ENCODE assay signal across 12 cellular contexts in genomic region chr16:7313170-7313569, GRCh38. TPM values are rescaled to one million over a fixed set of nuclear protein-coding genes. Genes with fewer than 3 reads are reported as not detected.
DNase-seq lines count a peak whose midpoint lies in the region; ATAC-seq and TF ChIP-seq lines count a peak whose summit lies in the region.
"Had no signal": no experiment of that assay in that cellular context is flagged by ENCODE, and none has a peak within 500 bp of the region (broad histone marks: within the 10 kb centered on the region; RNA-seq: fewer than 3 reads in every experiment).

No MANE protein-coding gene starts in this region.

- no peak overlapping the region for H2BK15ac ChIP-seq in mesenchymal stem cell (ENCODE audit: low read depth, poor library complexity, severe bottlenecking)

- H3K4me2 ChIP-seq in HCT116 (ENCODE audit: low read length) (no peak overlapping the region), mesenchymal stem cell (ENCODE audit: low read length, poor library complexity, severe bottlenecking) (no peak overlapping the region)

- H2BK120ac ChIP-seq in mesenchymal stem cell (ENCODE audit: low read depth, low read length): no peak overlapping the region

- H3K27me3 ChIP-seq in HCT116 (ENCODE audit: insufficient read depth, low read length) (no peaks in the 10 kb centered on the region), kidney epithelial cell (ENCODE audit: control insufficient read depth, insufficient read depth, low read length) (no peaks in the 10 kb centered on the region), lower lobe of right lung (ENCODE audit: low read depth) (peaks cover 11% of the 10 kb centered on the region), mesenchymal stem cell (ENCODE audit: control insufficient read depth in 1 of 2, insufficient read depth in 1 of 2, low read length in 2 of 2) (no peaks in the 10 kb centered on the region)
- H3K27me3 ChIP-seq: colonic mucosa had no signal

- BruUV-seq in HCT116 (replicated peaks; lab: Mats Ljungman, UMichigan): no TSS peak

- no peak overlapping the region for H3K9ac ChIP-seq in HCT116 (ENCODE audit: low read length)
- no peak overlapping the region for H3K9ac ChIP-seq in mesenchymal stem cell (ENCODE audit: low read length)

- no peak overlapping the region for H3K27ac Mint-ChIP-seq in T-helper 2 cell treated with Interferon-gamma antibody and Interleukin-4, amounts not matched to agents 5 μg/mL and 100 μg/mL, for 36 hours

- ATAC-seq in HCT116 (no peak), lower lobe of right lung (no peak)

- H3K14ac ChIP-seq in mesenchymal stem cell (ENCODE audit: low read length in 2 of 2): no peak overlapping the region

- H3K27me3 Mint-ChIP-seq in T-helper 2 cell treated with Interferon-gamma antibody and Interleukin-4, amounts not matched to agents 5 μg/mL and 100 μg/mL, for 36 hours (ENCODE audit: low read depth): no peaks in the 10 kb centered on the region

- no peak overlapping the region for H2AK5ac ChIP-seq in mesenchymal stem cell (ENCODE audit: low read length, severe bottlenecking)

- H3K4me3 ChIP-seq in AG09309 (ENCODE audit: control insufficient read depth, low read depth, low read length) (no peak overlapping the region), HCT116 (replicated peaks in 1 of 2; ENCODE audit: low read depth in 1 of 2, low read length in 2 of 2) (no peak overlapping the region), kidney epithelial cell (ENCODE audit: low read depth, low read length) (no peak overlapping the region), lower lobe of right lung (no peak overlapping the region), mesenchymal stem cell (ENCODE audit: insufficient read depth in 1 of 2, low read depth in 1 of 2, low read length in 2 of 2) (no peak overlapping the region)
- H3K4me3 ChIP-seq: colonic mucosa had no signal

- H3K36me3 Mint-ChIP-seq in T-helper 2 cell treated with Interferon-gamma antibody and Interleukin-4, amounts not matched to agents 5 μg/mL and 100 μg/mL, for 36 hours (ENCODE audit: low read depth): no peaks in the 10 kb centered on the region

- in situ Hi-C loops in SK-MEL-5 (cut with HindIII; ENCODE audit: low pct_unique_long_range_greater_than_20kb, low sequenced_read_pairs): no loop called here

- no peaks in the 10 kb centered on the region for H3K79me1 ChIP-seq in mesenchymal stem cell (replicated peaks; ENCODE audit: low read length, poor library complexity, severe bottlenecking)

- H4K8ac ChIP-seq in mesenchymal stem cell (ENCODE audit: low read length): no peak overlapping the region

- no peak overlapping the region for H3K18ac ChIP-seq in mesenchymal stem cell (ENCODE audit: low read depth in 1 of 2, low read length in 2 of 2)

- POLR2A ChIA-PET in HCT116 (lab: Charles Lee): no interaction called here

- TF ChIP-seq CTCF in AG09309 (IDR thresholded peaks at IDR 0.05; ENCODE audit: control insufficient read depth, insufficient read depth, low read depth, low read length, missing control alignments) (peak; percentile 15), HCT116 (IDR thresholded peaks at IDR 0.05 in 2 of 3, conservative IDR thresholded peaks at IDR 0.05 in 1 of 3; ENCODE audit: borderline replicate concordance in 1 of 3, insufficient read depth in 1 of 3, low read depth in 2 of 3, low read length in 2 of 3) (peak in 2 of 3 experiments; percentile 26 to 34; a peak in 2 of 6 replicates), kidney epithelial cell (IDR thresholded peaks at IDR 0.05; ENCODE audit: insufficient read depth, low read length, poor library complexity, severe bottlenecking) (peak; percentile 53), lower lobe of right lung (IDR thresholded peaks at IDR 0.05) (no peak)

- H2BK5ac ChIP-seq in mesenchymal stem cell (ENCODE audit: low read depth, low read length, poor library complexity, severe bottlenecking): no peak overlapping the region

- no peak overlapping the region for H3K4me3 Mint-ChIP-seq in T-helper 2 cell treated with Interferon-gamma antibody and Interleukin-4, amounts not matched to agents 5 μg/mL and 100 μg/mL, for 36 hours

- RAD21 ChIA-PET in HCT116 (lab: Charles Lee; ENCODE audit: low non-redundant PET in 1 of 2, low total read pairs in 2 of 2, uncharacterized antibody in 2 of 2, unreplicated experiment in 2 of 2): no interaction called here

- DNase-seq in AG09309 (ENCODE audit: low read depth): no peak
- no peak for DNase-seq in HCT116 (ENCODE audit: low read depth, low spot score)
- peak; percentile 26 for DNase-seq in SK-MEL-5 (ENCODE audit: low read depth, low spot score)
- no peak for DNase-seq in kidney epithelial cell (ENCODE audit: low read depth)
- no peak for DNase-seq in lower lobe of right lung
- DNase-seq in mesenchymal stem cell: no peak
- no peak for DNase-seq in retina
- DNase-seq in T-helper 2 cell treated with Interferon-gamma antibody and Interleukin-4, amounts not matched to agents 5 μg/mL and 100 μg/mL, for 36 hours (ENCODE audit: low spot score): no peak
- DNase-seq: colonic mucosa, NCI-H2171 treated with DMSO at 0.1 percent for 48 hours had no signal

- no peak overlapping the region for H3K23ac ChIP-seq in mesenchymal stem cell (ENCODE audit: low read length in 2 of 2)

- TF ChIP-seq RAD21 in HCT116 (IDR thresholded peaks at IDR 0.05; ENCODE audit: low read depth): no peak

- H2BK12ac ChIP-seq in mesenchymal stem cell (ENCODE audit: low read length in 2 of 2): no peak overlapping the region

- H3K9me3 ChIP-seq in HCT116 (ENCODE audit: control insufficient read depth in 1 of 2, insufficient read depth in 1 of 2, low read depth in 1 of 2, low read length in 2 of 2) (peaks cover 0 to 18% of the 10 kb centered on the region in 2 experiments; a peak in 3 of 4 replicates), lower lobe of right lung (no peaks in the 10 kb centered on the region), mesenchymal stem cell (ENCODE audit: control insufficient read depth, low read length) (no peaks in the 10 kb centered on the region)
- H3K9me3 ChIP-seq: colonic mucosa had no signal

- H3K79me2 ChIP-seq in HCT116 (ENCODE audit: insufficient read depth, low read length): no peaks in the 10 kb centered on the region

- H3K4ac ChIP-seq in mesenchymal stem cell (ENCODE audit: low read depth in 1 of 2, low read length in 2 of 2): no peak overlapping the region

- H2AFZ ChIP-seq in HCT116 (ENCODE audit: low read depth, low read length, poor library complexity, severe bottlenecking): no peak overlapping the region
- no peak overlapping the region for H2AFZ ChIP-seq in mesenchymal stem cell (ENCODE audit: low read depth, low read length)

- no peaks in the 10 kb centered on the region for H3K4me1 ChIP-seq in HCT116 (ENCODE audit: control insufficient read depth in 1 of 2, insufficient read depth in 2 of 2, low read length in 2 of 2)
- H3K4me1 ChIP-seq in lower lobe of right lung: no peaks in the 10 kb centered on the region
- H3K4me1 ChIP-seq in mesenchymal stem cell (ENCODE audit: control insufficient read depth, insufficient read depth, low read depth, low read length): no peaks in the 10 kb centered on the region
- H3K4me1 ChIP-seq: colonic mucosa had no signal

- H3K4me1 Mint-ChIP-seq in T-helper 2 cell treated with Interferon-gamma antibody and Interleukin-4, amounts not matched to agents 5 μg/mL and 100 μg/mL, for 36 hours (ENCODE audit: low read depth): no peaks in the 10 kb centered on the region

- H4K20me1 ChIP-seq in HCT116 (ENCODE audit: insufficient read depth): no peaks in the 10 kb centered on the region

- 23% methylated on average over 1 of the region's 5 CpGs for WGBS in mesenchymal stem cell

- intact Hi-C loops in HCT116 (cut with micrococcal nuclease) (no loop called here), lower lobe of right lung (cut with DNase I) (no loop called here)

- peaks cover 10% of the 10 kb centered on the region for H3K9me3 Mint-ChIP-seq in T-helper 2 cell treated with Interferon-gamma antibody and Interleukin-4, amounts not matched to agents 5 μg/mL and 100 μg/mL, for 36 hours

- H3K9me2 ChIP-seq in HCT116 (ENCODE audit: insufficient read depth): no peaks in the 10 kb centered on the region

- H4K91ac ChIP-seq in mesenchymal stem cell (ENCODE audit: low read length): no peak overlapping the region

- H3K27ac ChIP-seq in HCT116 (ENCODE audit: low read depth, low read length) (no peak overlapping the region), lower lobe of right lung (no peak overlapping the region), mesenchymal stem cell (ENCODE audit: low read length, poor library complexity, severe bottlenecking) (no peak overlapping the region)
- H3K27ac ChIP-seq: colonic mucosa had no signal

- TF ChIP-seq POLR2A in HCT116 (IDR thresholded peaks at IDR 0.05; ENCODE audit: borderline replicate concordance, extremely low read depth, insufficient read depth, insufficient read length): no peak

- CTCF ChIA-PET in HCT116 (lab: Charles Lee): no interaction called here

- H3K36me3 ChIP-seq in HCT116 (ENCODE audit: control insufficient read depth in 1 of 2, insufficient read depth in 2 of 2, low read length in 2 of 2) (no peaks in the 10 kb centered on the region), kidney epithelial cell (ENCODE audit: control insufficient read depth, insufficient read depth, low read length) (no peaks in the 10 kb centered on the region), lower lobe of right lung (no peaks in the 10 kb centered on the region), mesenchymal stem cell (ENCODE audit: control insufficient read depth in 1 of 2, insufficient read depth in 2 of 2, low read depth in 1 of 2, low read length in 2 of 2) (no peaks in the 10 kb centered on the region)
- H3K36me3 ChIP-seq: colonic mucosa had no signal

TF ChIP-seq in HCT116, 20 proteins besides CTCF, POLR2A, EP300 and RAD21 (continues in another document):
- no peak for TF ChIP-seq EGR1 (IDR thresholded peaks at IDR 0.05; ENCODE audit: low read depth)
- no peak for TF ChIP-seq MAX (IDR thresholded peaks at IDR 0.05)
- no peak for TF ChIP-seq ATF3 (IDR thresholded peaks at IDR 0.05)
- no peak for TF ChIP-seq CBX3 (IDR thresholded peaks at IDR 0.05; ENCODE audit: low read depth)
- TF ChIP-seq YY1 (IDR thresholded peaks at IDR 0.05; ENCODE audit: extremely low read depth, insufficient replicate concordance, low read depth, low read length): no peak

RNA-seq across cellular contexts. Expression of gene RBFOX1, which starts 19.5 kb away (rescaled TPM):
- total RNA-seq in HCT116 (2021; ENCODE audit: unreplicated experiment) (not detected), kidney epithelial cell (0.07 TPM in 1 of 2 replicates, not detected in the other), lower lobe of right lung (not detected)
- polyA plus RNA-seq in HCT116 (2012): not detected in 2 replicates
- not detected in 2 replicates for total RNA-seq in SK-MEL-5 (2014; rRNA removed; shearing (Covaris generic))
- polyA plus RNA-seq in SK-MEL-5 (2015; cell fraction: cytosol; rRNA removed): not detected in 2 replicates
- not detected in 2 replicates for polyA plus RNA-seq in SK-MEL-5 (2015; cell fraction: nucleus; rRNA removed)
- not detected for polyA plus RNA-seq in mesenchymal stem cell (2013, experiment 1 of 2)
- not detected for polyA plus RNA-seq in mesenchymal stem cell (2013, experiment 2 of 2)
- total RNA-seq: H4, pulmonary artery endothelial cell had no signal
